21 cellular contexts compared by ENCODE assay signal in the genomic region with DNA sequence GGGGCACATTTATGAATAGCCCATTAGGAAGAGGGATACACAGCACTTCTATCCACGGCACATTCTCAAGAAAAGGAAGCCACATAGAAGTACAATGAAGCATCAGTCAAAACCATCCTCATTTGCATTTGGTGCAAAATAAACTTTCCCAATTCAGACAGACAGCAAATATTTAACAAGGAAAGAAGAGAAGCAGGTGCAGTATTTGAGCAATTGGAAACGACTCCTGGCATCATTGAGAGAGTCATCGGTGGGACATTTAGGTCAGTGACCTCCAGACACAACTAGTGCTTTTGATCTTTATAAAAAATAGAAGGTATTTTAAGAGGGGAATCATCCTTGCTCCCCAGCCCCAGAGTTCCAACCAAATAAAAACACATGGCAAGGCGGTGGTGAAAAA.
DNase-seq lines count a peak whose midpoint lies in the region; ATAC-seq, FAIRE-seq and TF ChIP-seq lines count a peak whose summit lies in the region.
"Had no signal": no experiment of that assay in that cellular context is flagged by ENCODE, and none has a peak within 500 bp of the region (broad histone marks: within the 10 kb centered on the region; RNA-seq: fewer than 3 reads in every experiment).

No MANE protein-coding gene starts in this region.

- no peak overlapping the region for H3K56ac ChIP-seq in H1 (replicated peaks; ENCODE audit: insufficient read length, low read depth, low read length)

- no peak overlapping the region for H4K5ac ChIP-seq in H1 (ENCODE audit: insufficient read length, low read depth, low read length)

- ATAC-seq in GM18861 (IDR thresholded peaks at IDR 0.05; ENCODE audit: unreplicated experiment), result no peak
- ATAC-seq: A549 had no signal

- H3K14ac ChIP-seq in H1 (ENCODE audit: insufficient read length), result no peak overlapping the region

- TF ChIP-seq RAD21 in H1 (IDR thresholded peaks at IDR 0.05 in 1 of 2, conservative IDR thresholded peaks at IDR 0.05 in 1 of 2; ENCODE audit: low read depth in 2 of 2, low read length in 2 of 2), result no peak

- H3K4me3 ChIP-seq in H1 (ENCODE audit: extremely low read depth in 1 of 4, insufficient read depth in 2 of 4, low read depth in 3 of 4, low read length in 4 of 4) (no peak overlapping the region), BE2C (ENCODE audit: low read depth, low read length) (no peak overlapping the region)
- H3K4me3 ChIP-seq: A549, BLaER1, Peyer's patch had no signal

- no peak overlapping the region for H3K18ac ChIP-seq in H1 (ENCODE audit: extremely low read depth, low read length)

- H2BK12ac ChIP-seq in H1 (ENCODE audit: low read depth, low read length), result no peak overlapping the region

- FAIRE-seq in H1 (lab: Jason Lieb, UNC), result no peak
- FAIRE-seq: A549, D721Med, G401.6 had no signal

- H2AK5ac ChIP-seq in H1 (ENCODE audit: low read depth, low read length), result no peak overlapping the region

- no peaks in the 10 kb centered on the region; the same call in 1 of the 2 replicates for H3K23me2 ChIP-seq in H1 (ENCODE audit: low read depth, low read length)

- TF ChIP-seq EP300 in H1 (IDR thresholded peaks at IDR 0.05; ENCODE audit: borderline replicate concordance in 1 of 2, low read depth in 2 of 2, low read length in 2 of 2), result no peak

- H3K4me1 ChIP-seq in H1 (replicated peaks in 1 of 4; ENCODE audit: control insufficient read depth in 3 of 4, insufficient read depth in 4 of 4, low read length in 3 of 4), result no peaks in the 10 kb centered on the region
- peaks cover 3% of the 10 kb centered on the region for H3K4me1 ChIP-seq in BE2C
- H3K4me1 ChIP-seq: BLaER1, Peyer's patch had no signal

- no peaks in the 10 kb centered on the region for H3K36me3 ChIP-seq in H1 (ENCODE audit: control insufficient read depth in 2 of 4, insufficient read depth in 4 of 4, low read length in 3 of 4)
- H3K36me3 ChIP-seq in BE2C, result no peaks in the 10 kb centered on the region
- H3K36me3 ChIP-seq: BLaER1, Peyer's patch had no signal

- H3K79me2 ChIP-seq in H1 (ENCODE audit: control insufficient read depth in 1 of 2, insufficient read depth in 2 of 2, low read length in 2 of 2), result no peaks in the 10 kb centered on the region

- H3K4ac ChIP-seq in H1 (replicated peaks; ENCODE audit: insufficient read length, low read depth, low read length), result no peak overlapping the region

- H3K4me2 ChIP-seq in H1 (ENCODE audit: insufficient read depth in 1 of 2, low read depth in 2 of 2, low read length in 2 of 2), result no peak overlapping the region
- H3K4me2 ChIP-seq: A549, BLaER1, KMS-11 had no signal

- TF ChIP-seq CTCF in H1 (IDR thresholded peaks at IDR 0.05; ENCODE audit: control extremely low read depth in 1 of 3, insufficient read depth in 1 of 3, low read depth in 1 of 3, low read length in 3 of 3), result no peak
- no peak for TF ChIP-seq CTCF in BE2C (IDR thresholded peaks at IDR 0.05; ENCODE audit: low read depth, low read length)

- no peak overlapping the region for H3K27ac ChIP-seq in H1 (ENCODE audit: low read depth, low read length)
- H3K27ac ChIP-seq: A549, BLaER1, KMS-11, Peyer's patch had no signal

- H3K79me1 ChIP-seq in H1 (ENCODE audit: low read depth, low read length), result no peaks in the 10 kb centered on the region

- CTCF ChIA-PET in H1 (lab: Charles Lee; ENCODE audit: partially characterized antibody), result interaction anchor here (1.0 to 1.2 kb wide), 3 partner anchors 36 to 562 kb away, joined by 3 read pairs; no protein-coding TSS in a partner anchor

- H3K23ac ChIP-seq in H1 (ENCODE audit: insufficient read length), result no peak overlapping the region

- H2BK120ac ChIP-seq in H1 (replicated peaks; ENCODE audit: low read depth, low read length), result no peak overlapping the region

- no peaks in the 10 kb centered on the region for H4K20me1 ChIP-seq in H1 (replicated peaks in 1 of 2; ENCODE audit: control insufficient read depth in 1 of 2, insufficient read depth in 2 of 2, low read length in 2 of 2)
- H4K20me1 ChIP-seq: BLaER1 had no signal

- no peak overlapping the region for H4K8ac ChIP-seq in H1 (ENCODE audit: extremely low read depth, insufficient read depth, low read length)

- 89% methylated on average over 4 of the region's 4 CpGs; no CpG with 5 or more reads in 1 of the 2 experiments for WGBS in H1 (ENCODE audit: extremely low coverage in 1 of 2, insufficient coverage in 1 of 2, insufficient read length in 1 of 2, insufficient replicate concordance in 2 of 2, low coverage in 1 of 2, low lambda C conversion rate in 2 of 2, missing lambda C conversion rate in 1 of 2), 2 experiments

- DNase-seq in COLO668 (lab: John Stamatoyannopoulos, UW; ENCODE audit: unreplicated experiment), result peak; percentile 30
- DNase-seq in NCI-H146 treated with DMSO at 0.1 percent for 48 hours (lab: John Stamatoyannopoulos, UW; ENCODE audit: unreplicated experiment), result peak; percentile 85
- peak; percentile 72 for DNase-seq in NCI-H69 (lab: John Stamatoyannopoulos, UW)
- no peak for DNase-seq in H1 (ENCODE audit: low read depth in 1 of 2, low spot score in 2 of 2)
- DNase-seq in BE2C, result no peak
- DNase-seq in NCI-H128 (lab: John Stamatoyannopoulos, UW; ENCODE audit: unreplicated experiment), result no peak
- DNase-seq: CD4-positive, alpha-beta memory T cell; H7; HFFc6; MV-4-11; NCI-H1694; NCI-H226; Peyer's patch; SW 1271; T-helper 2 cell had no signal

- 0 out of 2 replicates have a peak overlapping the region, but pooled peaks have one; percentile 22 for H2AFZ ChIP-seq in H1 (ENCODE audit: low read length)

- H2BK15ac ChIP-seq in H1 (ENCODE audit: low read length), result no peak overlapping the region

- no peak overlapping the region for H2BK5ac ChIP-seq in H1 (ENCODE audit: low read depth, low read length)

- POLR2A ChIA-PET in H1 (lab: Charles Lee; ENCODE audit: partially characterized antibody), result no interaction called here

- H3K27me3 ChIP-seq in H1 (replicated peaks in 1 of 4; ENCODE audit: control insufficient read depth in 3 of 4, extremely low read depth in 1 of 4, insufficient read depth in 3 of 4, low read length in 3 of 4), result no peaks in the 10 kb centered on the region
- no peaks in the 10 kb centered on the region for H3K27me3 ChIP-seq in BE2C
- H3K27me3 ChIP-seq: BLaER1, Peyer's patch had no signal

- TF ChIP-seq POLR2A in H1 (IDR thresholded peaks at IDR 0.05; ENCODE audit: control extremely low read depth in 1 of 2, low read depth in 2 of 2, low read length in 2 of 2), result no peak

- H2BK20ac ChIP-seq in H1 (ENCODE audit: low read length), result no peak overlapping the region

- H4K91ac ChIP-seq in H1 (replicated peaks; ENCODE audit: insufficient read length, low read length), result no peak overlapping the region

- no peak overlapping the region for H3K9ac ChIP-seq in H1 (replicated peaks in 1 of 4; ENCODE audit: extremely low read depth in 1 of 4, low read depth in 3 of 4, low read length in 3 of 4)
- H3K9ac ChIP-seq: BLaER1, KMS-11 had no signal

- no peaks in the 10 kb centered on the region for H3K9me3 ChIP-seq in H1 (ENCODE audit: insufficient read depth in 2 of 2, low read depth in 1 of 2, low read length in 1 of 2)
- no peaks in the 10 kb centered on the region for H3K9me3 ChIP-seq in BE2C
- H3K9me3 ChIP-seq: A549, BLaER1, Peyer's patch had no signal

TF ChIP-seq in H1, 55 proteins besides CTCF, POLR2A, EP300 and RAD21:
- TF ChIP-seq TBP (IDR thresholded peaks at IDR 0.05; ENCODE audit: low read depth, low read length), result no peak
- no peak for TF ChIP-seq ZNF274 (IDR thresholded peaks at IDR 0.05; ENCODE audit: borderline replicate concordance, extremely low read depth, low read length)
- TF ChIP-seq, protein P1, sequence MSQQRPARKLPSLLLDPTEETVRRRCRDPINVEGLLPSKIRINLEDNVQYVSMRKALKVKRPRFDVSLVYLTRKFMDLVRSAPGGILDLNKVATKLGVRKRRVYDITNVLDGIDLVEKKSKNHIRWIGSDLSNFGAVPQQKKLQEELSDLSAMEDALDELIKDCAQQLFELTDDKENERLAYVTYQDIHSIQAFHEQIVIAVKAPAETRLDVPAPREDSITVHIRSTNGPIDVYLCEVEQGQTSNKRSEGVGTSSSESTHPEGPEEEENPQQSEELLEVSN (IDR thresholded peaks at IDR 0.05), result no peak

Comparison
In these comparisons a context has a peak if more than half of its experiments do, and no peak if none do; other contexts are left out.
1. DNase-seq: peak in COLO668 (single experiment), NCI-H146 treated with DMSO at 0.1 percent for 48 hours (single experiment) and NCI-H69 (single experiment); none in H1 (0 of 2), BE2C (single experiment) and NCI-H128 (single experiment).